In the genomic region with DNA sequence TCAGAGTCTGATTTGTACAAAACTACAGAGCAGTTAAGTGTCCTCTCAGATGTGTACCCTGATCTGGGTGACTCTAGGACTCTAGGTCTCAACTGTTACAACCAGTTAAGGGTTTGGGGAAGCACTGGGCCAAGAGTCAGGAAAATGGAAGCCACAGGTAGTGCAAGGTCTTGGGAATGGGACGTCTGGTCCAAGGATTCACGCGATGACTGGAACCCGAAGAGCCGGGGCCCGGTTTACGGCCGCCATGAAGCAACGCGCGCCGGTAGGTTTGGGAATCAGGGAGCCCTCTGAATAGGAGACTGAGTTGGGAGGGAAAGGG, we compare ENCODE assay signal across 8 cellular contexts. TPM values are rescaled to one million over a fixed set of nuclear protein-coding genes. Genes with fewer than 3 reads are reported as not detected.
DNase-seq lines count a peak whose midpoint lies in the region; ATAC-seq and TF ChIP-seq lines count a peak whose summit lies in the region.

No MANE protein-coding gene starts in this region.

- H3K36me3 ChIP-seq in CD8-positive, alpha-beta T cell (ENCODE audit: insufficient read depth, low read length) = no peaks in the 10 kb centered on the region
- H3K36me3 ChIP-seq in MM.1S (replicated peaks; ENCODE audit: insufficient read depth, low read length) = no peaks in the 10 kb centered on the region
- no peaks in the 10 kb centered on the region for H3K36me3 ChIP-seq in naive thymus-derived CD4-positive, alpha-beta T cell (ENCODE audit: control insufficient read depth in 2 of 3, insufficient read depth in 3 of 3, low read length in 3 of 3)

- TF ChIP-seq CTCF in CD8-positive, alpha-beta T cell (IDR thresholded peaks at IDR 0.05) = no peak
- TF ChIP-seq CTCF in MM.1S (IDR thresholded peaks at IDR 0.05; ENCODE audit: low read length) = no peak

- H2AFZ ChIP-seq in MM.1S (ENCODE audit: low read length) = peak overlapping the region; percentile 71

- H3K9me2 ChIP-seq in MM.1S (replicated peaks; ENCODE audit: insufficient read depth, low read length) = no peaks in the 10 kb centered on the region

- H3K4me3 Mint-ChIP-seq in CD8-positive, alpha-beta T cell = peak overlapping the region; percentile 88
- peak overlapping the region; percentile 78 to 97 (median 88) for H3K4me3 Mint-ChIP-seq in naive thymus-derived CD4-positive, alpha-beta T cell

- peak overlapping the region; percentile 69 for H3K4me2 ChIP-seq in MM.1S (ENCODE audit: low read depth, low read length)

- peak overlapping the region; percentile 58 for H3K4me3 ChIP-seq in CD8-positive, alpha-beta T cell (ENCODE audit: low read depth, low read length)
- H3K4me3 ChIP-seq in MM.1S (ENCODE audit: low read length) = peak overlapping the region; percentile 55
- peak overlapping the region; percentile 53 for H3K4me3 ChIP-seq in naive thymus-derived CD4-positive, alpha-beta T cell (ENCODE audit: low read length)

- ATAC-seq in CD8-positive, alpha-beta T cell = no peak
- ATAC-seq in GM21717 (IDR thresholded peaks at IDR 0.05; ENCODE audit: unreplicated experiment) = peak; percentile 21
- no peak for ATAC-seq in naive thymus-derived CD4-positive, alpha-beta T cell

- intact Hi-C loops in CD8-positive, alpha-beta T cell (cut with DNase I, micrococcal nuclease) = loop anchor here in 1 of 2 experiments (1.0 to 5.0 kb wide), 2 partner anchors 348 to 667 kb away; a partner anchor contains a TSS
- intact Hi-C loops in naive thymus-derived CD4-positive, alpha-beta T cell (cut with micrococcal nuclease) = loop anchor here (2.0 to 10.0 kb wide), 4 partner anchors 345 to 1525 kb away; partner anchors contain the start of genes INTS6L (in 1 of the 2) and SLC9A6 (in 1 of the 2)

- POLR2A ChIA-PET in CD8-positive, alpha-beta T cell (lab: Charles Lee) = interaction anchor here (1.1 kb wide), 1 partner anchor 18 kb away, joined by 3 read pairs; no protein-coding TSS in a partner anchor
- POLR2A ChIA-PET in naive thymus-derived CD4-positive, alpha-beta T cell (lab: Charles Lee) = interaction anchor here (0.5 kb wide), 1 partner anchor 9 kb away, joined by 5 read pairs; no protein-coding TSS in a partner anchor

- peak overlapping the region; percentile 18 for H3K27ac Mint-ChIP-seq in CD8-positive, alpha-beta T cell
- peak overlapping the region in 5 of 9 donors; percentile 62 to 87 (median 71) for H3K27ac Mint-ChIP-seq in naive thymus-derived CD4-positive, alpha-beta T cell

- peaks cover 39% of the 10 kb centered on the region for H3K79me2 ChIP-seq in MM.1S (ENCODE audit: low read length)

- no peaks in the 10 kb centered on the region for H3K27me3 ChIP-seq in CD8-positive, alpha-beta T cell (ENCODE audit: insufficient read depth, low read length)
- H3K27me3 ChIP-seq in MM.1S (replicated peaks; ENCODE audit: insufficient read depth, low read length) = no peaks in the 10 kb centered on the region
- H3K27me3 ChIP-seq in naive thymus-derived CD4-positive, alpha-beta T cell (ENCODE audit: control insufficient read depth in 2 of 2, insufficient read depth in 2 of 2, low read length in 2 of 2) = no peaks in the 10 kb centered on the region

- no peak overlapping the region for H3K27ac ChIP-seq in CD8-positive, alpha-beta T cell (ENCODE audit: low read depth, low read length)
- H3K27ac ChIP-seq in MM.1S (ENCODE audit: low read length) = no peak overlapping the region
- no peak overlapping the region for H3K27ac ChIP-seq in naive thymus-derived CD4-positive, alpha-beta T cell (ENCODE audit: low read depth, low read length)

- no peaks in the 10 kb centered on the region for H3K9me3 ChIP-seq in CD8-positive, alpha-beta T cell (ENCODE audit: low read length)
- no peaks in the 10 kb centered on the region for H3K9me3 ChIP-seq in MM.1S (replicated peaks; ENCODE audit: insufficient read depth, low read length)
- H3K9me3 ChIP-seq in naive thymus-derived CD4-positive, alpha-beta T cell (ENCODE audit: control insufficient read depth in 2 of 3, low read length in 3 of 3) = no peaks in the 10 kb centered on the region

- no peaks in the 10 kb centered on the region for H3K36me3 Mint-ChIP-seq in CD8-positive, alpha-beta T cell
- H3K36me3 Mint-ChIP-seq in naive thymus-derived CD4-positive, alpha-beta T cell = no peaks in the 10 kb centered on the region

- no peaks in the 10 kb centered on the region for H3F3A ChIP-seq in MM.1S (ENCODE audit: insufficient read depth, low read length)

- H3K9ac ChIP-seq in MM.1S (ENCODE audit: low read length) = peak overlapping the region; percentile 47; the same call in 1 of the 2 replicates

- H3K4me1 Mint-ChIP-seq in CD8-positive, alpha-beta T cell (ENCODE audit: low read depth) = peaks cover 12% of the 10 kb centered on the region
- peaks cover 0 to 20% (median 10%) of the 10 kb centered on the region in 7 donors for H3K4me1 Mint-ChIP-seq in naive thymus-derived CD4-positive, alpha-beta T cell

- no peaks in the 10 kb centered on the region for H4K20me1 ChIP-seq in MM.1S (ENCODE audit: insufficient read depth, low read length)

- no peaks in the 10 kb centered on the region for H3K9me3 Mint-ChIP-seq in CD8-positive, alpha-beta T cell
- no peaks in the 10 kb centered on the region for H3K9me3 Mint-ChIP-seq in naive thymus-derived CD4-positive, alpha-beta T cell

- no peaks in the 10 kb centered on the region for H3K27me3 Mint-ChIP-seq in CD8-positive, alpha-beta T cell (ENCODE audit: low read depth)
- H3K27me3 Mint-ChIP-seq in naive thymus-derived CD4-positive, alpha-beta T cell = no peaks in the 10 kb centered on the region

- CTCF ChIA-PET in CD8-positive, alpha-beta T cell (lab: Charles Lee) = no interaction called here
- CTCF ChIA-PET in naive thymus-derived CD4-positive, alpha-beta T cell (lab: Charles Lee) = no interaction called here

- H3K4me1 ChIP-seq in CD8-positive, alpha-beta T cell (ENCODE audit: insufficient read depth, low read length) = peaks cover 7% of the 10 kb centered on the region
- H3K4me1 ChIP-seq in MM.1S (ENCODE audit: low read length) = 0 out of 2 replicates have a peak, but pooled peaks cover 3% of the 10 kb centered on the region
- H3K4me1 ChIP-seq in naive thymus-derived CD4-positive, alpha-beta T cell (ENCODE audit: control insufficient read depth in 2 of 2, insufficient read depth in 2 of 2, low read length in 2 of 2) = no peaks in the 10 kb centered on the region

- peak in 1 of 7 experiments; percentile 51 for DNase-seq in CD8-positive, alpha-beta T cell
- DNase-seq in MM.1S (no peak), dermis blood vessel endothelial cell (peak; percentile 44), HT-29 (ENCODE audit: low spot score) (no peak), Ammon's horn (ENCODE audit: low spot score) (no peak), hippocampal formation (lab: John Stamatoyannopoulos, UW) (no peak)
- DNase-seq in naive thymus-derived CD4-positive, alpha-beta T cell = no peak

RNA-seq across cellular contexts. Expression of gene HPRT1, which starts 0.3 kb away (rescaled TPM):
- total RNA-seq in CD8-positive, alpha-beta T cell = 10 to 100 TPM; 12.3 to 12.6 TPM
- total RNA-seq in dermis blood vessel endothelial cell = 24.7 and 29.0 TPM in 2 replicates
- 10 to 100 TPM; 13.6 to 73.7 (median 14.9) TPM for total RNA-seq in naive thymus-derived CD4-positive, alpha-beta T cell
- polyA plus RNA-seq in naive thymus-derived CD4-positive, alpha-beta T cell = 10 to 100 TPM; 64.3 to 89.8 TPM
- 7.2 and 8.8 TPM in 2 replicates for total RNA-seq in HT-29 (2014; rRNA removed; shearing (Covaris generic))
